Comparison of ENCODE assay signal across 2 cellular contexts in genomic region chr5:13989832-13990231, GRCh38.
A peak's percentile ranks its signal among the peaks of the same experiment; 100 is the strongest.
TF ChIP-seq lines count a peak whose summit lies in the region.

No MANE protein-coding gene starts in this region.

TF ChIP-seq in A549, 52 proteins besides CTCF, POLR2A, EP300 and RAD21:
- TF ChIP-seq EHMT2 (IDR thresholded peaks at IDR 0.05; ENCODE audit: low read depth) (no peak), MAX (IDR thresholded peaks at IDR 0.05) (no peak), POLR2AphosphoS2 (conservative IDR thresholded peaks at IDR 0.05; ENCODE audit: low read length) (no peak), CBX8 (IDR thresholded peaks at IDR 0.05) (no peak), RFX5 (IDR thresholded peaks at IDR 0.05) (no peak), RARB (CRISPR knock-in tag; IDR thresholded peaks at IDR 0.05) (no peak), KDM1A (IDR thresholded peaks at IDR 0.05; ENCODE audit: low read depth) (peak; percentile 58; the same call in 1 of the 2 replicates), HEYL (CRISPR knock-in tag; IDR thresholded peaks at IDR 0.05) (no peak), MAFK (IDR thresholded peaks at IDR 0.05; ENCODE audit: partially characterized antibody) (no peak), FOXS1 (CRISPR knock-in tag; IDR thresholded peaks at IDR 0.05) (no peak), ZFP36 (IDR thresholded peaks at IDR 0.05; ENCODE audit: borderline replicate concordance, partially characterized antibody) (peak; percentile 54), SMC3 (IDR thresholded peaks at IDR 0.05) (no peak)

TF ChIP-seq in IMR-90, 13 proteins besides CTCF, POLR2A, EP300 and RAD21:
- no peak for TF ChIP-seq RFX5 (IDR thresholded peaks at IDR 0.05; ENCODE audit: low read depth, low read length)
- no peak for TF ChIP-seq FOS (IDR thresholded peaks at IDR 0.05; ENCODE audit: low read depth, low read length)
- no peak for TF ChIP-seq ELK1 (IDR thresholded peaks at IDR 0.05; ENCODE audit: borderline replicate concordance, low read depth, low read length)
- TF ChIP-seq CEBPB (IDR thresholded peaks at IDR 0.05; ENCODE audit: low read depth, low read length): no peak
